ENCODE assay signal across 18 cellular contexts in the genomic region with DNA sequence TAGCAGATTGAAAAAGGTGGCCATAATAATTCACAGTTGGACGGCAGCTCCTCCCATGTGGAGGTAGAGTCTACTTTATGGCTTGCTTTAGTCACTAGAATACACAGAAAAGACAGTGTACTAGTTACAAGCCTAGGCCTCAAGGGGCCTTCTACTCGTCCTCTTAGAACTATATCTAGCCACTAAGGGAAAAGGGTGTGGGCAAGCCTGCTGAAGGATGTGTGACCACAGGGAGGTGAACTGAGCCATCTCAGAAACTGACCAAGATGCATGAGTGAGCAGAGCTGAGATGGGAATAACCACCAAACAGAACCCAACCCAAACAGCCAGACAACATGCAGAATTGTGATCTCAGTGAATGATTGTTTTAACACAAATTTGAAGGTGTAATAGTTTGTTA.
DNase-seq lines count a peak whose midpoint lies in the region; ATAC-seq and TF ChIP-seq lines count a peak whose summit lies in the region.
"Had no signal": no experiment of that assay in that cellular context is flagged by ENCODE, and none has a peak within 500 bp of the region (broad histone marks: within the 10 kb centered on the region; RNA-seq: fewer than 3 reads in every experiment).

No MANE protein-coding gene starts in this region.

- TF ChIP-seq CTCF in GM23338 (conservative IDR thresholded peaks at IDR 0.05; ENCODE audit: low read depth in 2 of 2) = no peak
- peak; percentile 35 for TF ChIP-seq CTCF in endodermal cell (conservative IDR thresholded peaks at IDR 0.05)

- H2AFZ ChIP-seq in GM23338 = no peak overlapping the region

- no peak overlapping the region for H2BK120ac ChIP-seq in mesendoderm (ENCODE audit: low read depth, low read length)

- WGBS in endodermal cell (ENCODE audit: insufficient coverage in 1 of 2, insufficient read length in 1 of 2), 2 experiments = 80 to 96% methylated on average over 1 to 2 of the region's 2 CpGs
- WGBS in mesendoderm (ENCODE audit: extremely low coverage, insufficient coverage, low lambda C conversion rate) = no CpG with 5 or more reads among the region's 2 CpGs

- H4K8ac ChIP-seq in mesendoderm (ENCODE audit: low read depth, low read length) = no peak overlapping the region

- no peak overlapping the region for H3K27ac Mint-ChIP-seq in GM23338
- H3K27ac Mint-ChIP-seq in endodermal cell = no peak overlapping the region
- H3K27ac Mint-ChIP-seq: CD14-positive monocyte, H9 had no signal

- no peaks in the 10 kb centered on the region for H3K36me3 ChIP-seq in GM23338 (ENCODE audit: insufficient read depth)
- H3K36me3 ChIP-seq in endodermal cell (ENCODE audit: control insufficient read depth, insufficient read depth, low read length) = no peaks in the 10 kb centered on the region
- H3K36me3 ChIP-seq in mesendoderm (ENCODE audit: control insufficient read depth, insufficient read depth, low read length) = no peaks in the 10 kb centered on the region

- H2BK15ac ChIP-seq in mesendoderm (replicated peaks; ENCODE audit: low read depth) = peak overlapping the region; percentile 27

- DNase-seq in GM23338 (ENCODE audit: low spot score) (peak; percentile 10), OCI-M1 (lab: John Stamatoyannopoulos, UW) (peak; percentile 38), endodermal cell (no peak), mesendoderm (peak; percentile 42), NCI-H1048 (lab: John Stamatoyannopoulos, UW) (no peak)
- DNase-seq: ACHN; AML-193; CD4-positive, alpha-beta memory T cell; DMS153; DMS79; GDM1; H9; IMR-90 had no signal

- 0 out of 2 replicates have a peak, but pooled peaks cover 8% of the 10 kb centered on the region for H3K9me2 ChIP-seq in GM23338 (ENCODE audit: insufficient read depth)

- H3K4me2 ChIP-seq in GM23338 (no peak overlapping the region), mesendoderm (ENCODE audit: low read length) (no peak overlapping the region)

- no peak overlapping the region for H3K27ac ChIP-seq in GM23338 (ENCODE audit: low read depth)
- no peak overlapping the region for H3K27ac ChIP-seq in endodermal cell (ENCODE audit: low read depth, low read length)
- no peak overlapping the region for H3K27ac ChIP-seq in mesendoderm (ENCODE audit: low read depth, low read length)
- H3K27ac ChIP-seq: HL-60 had no signal

- no peak overlapping the region for H3K56ac ChIP-seq in mesendoderm (ENCODE audit: low read length)

- no peak for ATAC-seq in GM23338
- no peak for ATAC-seq in GM19467 (IDR thresholded peaks at IDR 0.05; ENCODE audit: unreplicated experiment)
- no peak for ATAC-seq in esophagus mucosa
- ATAC-seq: K562 had no signal

- H3K27me3 Mint-ChIP-seq in GM23338 (ENCODE audit: insufficient read depth, low read depth, poor library complexity) (no peaks in the 10 kb centered on the region), endodermal cell (ENCODE audit: insufficient read depth) (peaks cover 1% of the 10 kb centered on the region)

- H3K4me3 ChIP-seq in GM23338 (no peak overlapping the region), endodermal cell (ENCODE audit: low read length) (no peak overlapping the region), mesendoderm (ENCODE audit: low read length) (no peak overlapping the region)
- H3K4me3 ChIP-seq: K562 had no signal

- H3K9me3 ChIP-seq in endodermal cell (ENCODE audit: control insufficient read depth, low read length) = peaks cover 7% of the 10 kb centered on the region

- no peaks in the 10 kb centered on the region; the same call in 2 of the 3 replicates for H3K9me3 Mint-ChIP-seq in GM23338
- H3K9me3 Mint-ChIP-seq in endodermal cell = peaks cover 4% of the 10 kb centered on the region
- H3K9me3 Mint-ChIP-seq: H9 had no signal

- H3K23ac ChIP-seq in mesendoderm (ENCODE audit: low read length) = no peak overlapping the region

- H3K36me3 Mint-ChIP-seq in GM23338 (ENCODE audit: low read depth) = no peaks in the 10 kb centered on the region
- no peaks in the 10 kb centered on the region for H3K36me3 Mint-ChIP-seq in endodermal cell (ENCODE audit: low read depth)
- H3K36me3 Mint-ChIP-seq: CD14-positive monocyte; CD4-positive, alpha-beta memory T cell had no signal

- no peak overlapping the region for H3K18ac ChIP-seq in mesendoderm (ENCODE audit: low read length)

- no peak overlapping the region for H2BK5ac ChIP-seq in mesendoderm (ENCODE audit: low read length)

- H2AK5ac ChIP-seq in mesendoderm (ENCODE audit: low read length) = no peak overlapping the region

- H4K20me1 ChIP-seq in GM23338 (replicated peaks; ENCODE audit: insufficient read depth) = no peaks in the 10 kb centered on the region

- no peaks in the 10 kb centered on the region for H3K79me2 ChIP-seq in GM23338 (replicated peaks; ENCODE audit: insufficient read depth)
- no peaks in the 10 kb centered on the region for H3K79me2 ChIP-seq in mesendoderm (ENCODE audit: control insufficient read depth, insufficient read depth, low read length)

- H3K4me3 Mint-ChIP-seq in GM23338 (no peak overlapping the region), endodermal cell (no peak overlapping the region)
- H3K4me3 Mint-ChIP-seq: CD14-positive monocyte; CD4-positive, alpha-beta memory T cell; H9 had no signal

- H3K9ac ChIP-seq in endodermal cell (ENCODE audit: extremely low read depth, low read length, poor library complexity, severe bottlenecking) = no peak overlapping the region
- H3K9ac ChIP-seq in mesendoderm (ENCODE audit: low read length) = no peak overlapping the region

- no peak overlapping the region for H3K4ac ChIP-seq in mesendoderm (ENCODE audit: low read depth, low read length)

- H4K5ac ChIP-seq in mesendoderm (ENCODE audit: low read length) = no peak overlapping the region

- H3K79me1 ChIP-seq in mesendoderm (ENCODE audit: low read length) = no peaks in the 10 kb centered on the region

- H3F3A ChIP-seq in GM23338 (replicated peaks; ENCODE audit: low read depth) = no peaks in the 10 kb centered on the region

- H3K4me1 ChIP-seq in GM23338 (ENCODE audit: insufficient read depth) (no peaks in the 10 kb centered on the region), endodermal cell (ENCODE audit: control insufficient read depth, insufficient read depth, low read length) (no peaks in the 10 kb centered on the region), mesendoderm (ENCODE audit: control insufficient read depth, low read depth, low read length) (no peaks in the 10 kb centered on the region)

- H3K27me3 ChIP-seq in GM23338 (ENCODE audit: insufficient read depth) (no peaks in the 10 kb centered on the region), endodermal cell (ENCODE audit: control insufficient read depth, insufficient read depth, low read length, poor library complexity, severe bottlenecking) (no peaks in the 10 kb centered on the region), mesendoderm (ENCODE audit: insufficient read depth, low read length, poor library complexity) (peaks cover 2% of the 10 kb centered on the region)

- H3K4me1 Mint-ChIP-seq in GM23338 (no peaks in the 10 kb centered on the region; the same call in 2 of the 3 replicates), endodermal cell (peaks cover 2% of the 10 kb centered on the region)
- H3K4me1 Mint-ChIP-seq: CD14-positive monocyte; CD4-positive, alpha-beta memory T cell had no signal

TF ChIP-seq in GM23338, 12 proteins besides CTCF, POLR2A, EP300 and RAD21 (continues in another document):
- no peak for TF ChIP-seq JUNB (IDR thresholded peaks at IDR 0.05; ENCODE audit: unreplicated experiment)
- TF ChIP-seq, protein P1, sequence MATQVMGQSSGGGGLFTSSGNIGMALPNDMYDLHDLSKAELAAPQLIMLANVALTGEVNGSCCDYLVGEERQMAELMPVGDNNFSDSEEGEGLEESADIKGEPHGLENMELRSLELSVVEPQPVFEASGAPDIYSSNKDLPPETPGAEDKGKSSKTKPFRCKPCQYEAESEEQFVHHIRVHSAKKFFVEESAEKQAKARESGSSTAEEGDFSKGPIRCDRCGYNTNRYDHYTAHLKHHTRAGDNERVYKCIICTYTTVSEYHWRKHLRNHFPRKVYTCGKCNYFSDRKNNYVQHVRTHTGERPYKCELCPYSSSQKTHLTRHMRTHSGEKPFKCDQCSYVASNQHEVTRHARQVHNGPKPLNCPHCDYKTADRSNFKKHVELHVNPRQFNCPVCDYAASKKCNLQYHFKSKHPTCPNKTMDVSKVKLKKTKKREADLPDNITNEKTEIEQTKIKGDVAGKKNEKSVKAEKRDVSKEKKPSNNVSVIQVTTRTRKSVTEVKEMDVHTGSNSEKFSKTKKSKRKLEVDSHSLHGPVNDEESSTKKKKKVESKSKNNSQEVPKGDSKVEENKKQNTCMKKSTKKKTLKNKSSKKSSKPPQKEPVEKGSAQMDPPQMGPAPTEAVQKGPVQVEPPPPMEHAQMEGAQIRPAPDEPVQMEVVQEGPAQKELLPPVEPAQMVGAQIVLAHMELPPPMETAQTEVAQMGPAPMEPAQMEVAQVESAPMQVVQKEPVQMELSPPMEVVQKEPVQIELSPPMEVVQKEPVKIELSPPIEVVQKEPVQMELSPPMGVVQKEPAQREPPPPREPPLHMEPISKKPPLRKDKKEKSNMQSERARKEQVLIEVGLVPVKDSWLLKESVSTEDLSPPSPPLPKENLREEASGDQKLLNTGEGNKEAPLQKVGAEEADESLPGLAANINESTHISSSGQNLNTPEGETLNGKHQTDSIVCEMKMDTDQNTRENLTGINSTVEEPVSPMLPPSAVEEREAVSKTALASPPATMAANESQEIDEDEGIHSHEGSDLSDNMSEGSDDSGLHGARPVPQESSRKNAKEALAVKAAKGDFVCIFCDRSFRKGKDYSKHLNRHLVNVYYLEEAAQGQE (IDR thresholded peaks at IDR 0.05; ENCODE audit: unreplicated experiment) = no peak
- TF ChIP-seq, protein P2, sequence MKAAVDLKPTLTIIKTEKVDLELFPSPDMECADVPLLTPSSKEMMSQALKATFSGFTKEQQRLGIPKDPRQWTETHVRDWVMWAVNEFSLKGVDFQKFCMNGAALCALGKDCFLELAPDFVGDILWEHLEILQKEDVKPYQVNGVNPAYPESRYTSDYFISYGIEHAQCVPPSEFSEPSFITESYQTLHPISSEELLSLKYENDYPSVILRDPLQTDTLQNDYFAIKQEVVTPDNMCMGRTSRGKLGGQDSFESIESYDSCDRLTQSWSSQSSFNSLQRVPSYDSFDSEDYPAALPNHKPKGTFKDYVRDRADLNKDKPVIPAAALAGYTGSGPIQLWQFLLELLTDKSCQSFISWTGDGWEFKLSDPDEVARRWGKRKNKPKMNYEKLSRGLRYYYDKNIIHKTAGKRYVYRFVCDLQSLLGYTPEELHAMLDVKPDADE (IDR thresholded peaks at IDR 0.05) = no peak

Comparison
In these comparisons a context has a peak if more than half of its experiments do, and no peak if none do; other contexts are left out.
1. DNase-seq: peak in GM23338 (single experiment), OCI-M1 (single experiment) and mesendoderm (single experiment); none in endodermal cell (single experiment) and NCI-H1048 (single experiment).